7 cellular contexts compared by ENCODE assay signal in the genomic region with DNA sequence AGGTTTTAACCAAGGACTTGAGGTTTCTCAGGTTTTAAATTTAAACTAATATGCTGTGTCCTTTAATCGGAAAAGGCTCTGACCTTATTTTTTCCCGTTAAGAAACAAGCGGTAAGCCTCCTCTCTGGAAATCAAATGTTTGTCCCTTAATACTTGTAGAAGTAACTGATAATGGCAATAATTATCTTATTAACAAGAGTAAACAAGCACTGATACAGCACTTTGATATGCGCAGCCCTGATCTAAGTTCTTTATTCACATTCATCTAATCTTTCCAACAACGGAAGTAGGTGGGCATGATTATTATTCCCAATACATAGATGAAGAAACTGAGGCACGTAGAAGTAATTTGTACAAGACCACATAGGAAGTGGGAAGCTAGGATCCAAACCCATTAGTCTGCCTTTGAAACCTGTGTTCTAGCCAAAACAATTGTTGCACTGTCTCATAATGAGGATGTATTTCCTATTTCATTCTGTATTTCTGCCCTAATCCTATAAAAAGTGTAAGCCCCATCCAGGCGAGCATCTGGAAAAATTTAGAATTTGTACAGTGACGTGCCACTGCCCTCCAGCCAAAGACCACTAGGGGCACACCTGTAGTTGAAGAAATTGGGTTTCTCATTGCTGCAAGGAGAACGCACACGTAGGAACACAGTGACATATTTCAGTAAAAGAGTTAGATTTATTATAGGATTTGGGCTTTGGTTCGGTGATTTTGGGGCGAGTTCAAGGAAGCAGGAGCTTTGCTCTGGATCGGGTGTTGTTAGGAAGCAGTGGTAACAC.
A peak's percentile ranks its signal among the peaks of the same experiment; 100 is the strongest.
DNase-seq lines count a peak whose midpoint lies in the region; ATAC-seq, FAIRE-seq and TF ChIP-seq lines count a peak whose summit lies in the region.

No MANE protein-coding gene starts in this region.

- H3K36me3 ChIP-seq in rectal smooth muscle tissue (ENCODE audit: control insufficient read depth, insufficient read depth, low read length) = no peaks in the 10 kb centered on the region

- ATAC-seq in HG03108 (IDR thresholded peaks at IDR 0.05; ENCODE audit: unreplicated experiment) (no peak), GM21381 (IDR thresholded peaks at IDR 0.05; ENCODE audit: unreplicated experiment) (no peak)

- H3K9ac ChIP-seq in rectal smooth muscle tissue (ENCODE audit: low read length) = no peak overlapping the region

- peak overlapping the region; percentile 79 for H3K27ac ChIP-seq in rectal smooth muscle tissue (ENCODE audit: low read depth, low read length)

- TF ChIP-seq CTCF in epithelial cell of esophagus (IDR thresholded peaks at IDR 0.05; ENCODE audit: insufficient read depth, low read depth, low read length, missing control alignments) = no peak

- FAIRE-seq in GM18507 (lab: Jason Lieb, UNC) = peak; percentile 47

- H3K4me3 ChIP-seq in epithelial cell of esophagus (ENCODE audit: low read length) = peak overlapping the region; percentile 30
- H3K4me3 ChIP-seq in rectal smooth muscle tissue (ENCODE audit: low read length) = peak overlapping the region; percentile 33

- DNase-seq in GM18507 (ENCODE audit: extremely low spot score, insufficient read length, low read depth) (no peak), OCI-M1 (lab: John Stamatoyannopoulos, UW) (peak; percentile 48), epithelial cell of esophagus (ENCODE audit: low read depth) (no peak), middle frontal gyrus (ENCODE audit: extremely low spot score, low spot score) (no peak)

- H3K4me1 ChIP-seq in rectal smooth muscle tissue (ENCODE audit: control insufficient read depth, insufficient read depth, low read length) = no peaks in the 10 kb centered on the region

- H3K27me3 ChIP-seq in rectal smooth muscle tissue (ENCODE audit: control insufficient read depth, insufficient read depth, low read length) = no peaks in the 10 kb centered on the region
